Comparison of ENCODE assay signal across 36 cellular contexts in the genomic region with DNA sequence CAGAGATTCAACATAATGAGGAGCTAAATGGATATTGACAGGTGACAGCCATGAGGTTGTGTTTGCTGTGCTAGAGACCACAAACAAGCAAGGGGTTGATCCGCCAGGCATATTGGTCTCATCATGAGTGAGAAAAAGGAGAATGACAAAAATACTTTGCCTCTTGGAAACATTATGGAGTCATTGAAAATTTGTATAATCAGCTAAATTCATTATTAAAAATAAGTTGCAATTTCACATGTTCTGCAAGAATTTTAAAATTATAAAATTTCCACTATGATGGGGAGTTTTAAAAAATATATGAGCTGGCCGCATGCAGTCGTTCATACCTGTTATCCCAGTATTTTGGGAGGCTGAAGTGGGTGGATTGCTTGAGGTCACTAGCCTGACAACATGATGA.
"Had no signal": no experiment of that assay in that cellular context is flagged by ENCODE, and none has a peak within 500 bp of the region (broad histone marks: within the 10 kb centered on the region; RNA-seq: fewer than 3 reads in every experiment).

No MANE protein-coding gene starts in this region.

- H3K4me3 ChIP-seq: MG63 had no signal

- H3K27me3 ChIP-seq: MG63 had no signal

- H3K36me3 ChIP-seq: MG63 had no signal

- H3K9me3 ChIP-seq: MG63 had no signal

- DNase-seq: Karpas-422, Kasumi-1, MG63, MM.1S, MV-4-11, NCI-H1048, NCI-H1092, NCI-H1092 treated with DMSO at 0.1 percent for 48 hours, NCI-H1105, NCI-H1105 treated with DMSO at 0.1 percent for 48 hours, NCI-H1417, NCI-H1417 treated with DMSO at 0.1 percent for 48 hours, NCI-H1436, NCI-H1436 treated with DMSO at 0.1 percent for 48 hours, NCI-H146, NCI-H1694, NCI-H1694 treated with DMSO at 0.1 percent for 48 hours, NCI-H187, NCI-H187 treated with DMSO at 0.1 percent for 48 hours, NCI-H1930, NCI-H2029, NCI-H2029 treated with DMSO at 0.1 percent for 48 hours, NCI-H2081, NCI-H2081 treated with DMSO at 0.1 percent for 48 hours, NCI-H2107, NCI-H2171, NCI-H2171 treated with DMSO at 0.1 percent for 48 hours, NCI-H2227 treated with DMSO at 0.1 percent for 48 hours, NCI-H226, NCI-H345, NCI-H446, NCI-H446 treated with DMSO at 0.1 percent for 48 hours, NCI-H510A, NCI-H510A treated with DMSO at 0.1 percent for 48 hours, NCI-H524, NCI-H524 treated with DMSO at 0.1 percent for 48 hours had no signal
